In genomic region chr2:148674063-148675020, GRCh38 we compare ENCODE assay signal across 9 cellular contexts. TPM values are rescaled to one million over a fixed set of nuclear protein-coding genes. Genes with fewer than 3 reads are reported as not detected.
DNase-seq lines count a peak whose midpoint lies in the region; ATAC-seq and TF ChIP-seq lines count a peak whose summit lies in the region.
"Had no signal": no experiment of that assay in that cellular context is flagged by ENCODE, and none has a peak within 500 bp of the region (broad histone marks: within the 10 kb centered on the region; RNA-seq: fewer than 3 reads in every experiment).

No MANE protein-coding gene starts in this region.

- no peaks in the 10 kb centered on the region for H3K27me3 ChIP-seq in liver (ENCODE audit: control insufficient read depth in 4 of 4, insufficient read depth in 4 of 4, low read length in 3 of 4)

- H3K4me3 ChIP-seq in liver (ENCODE audit: low read depth in 1 of 3, low read length in 3 of 3): no peak overlapping the region

- peak; percentile 65 for ATAC-seq in GM18505 (IDR thresholded peaks at IDR 0.05; ENCODE audit: unreplicated experiment)
- ATAC-seq in activated naive CD4-positive, alpha-beta T cell treated with anti-CD3 and anti-CD28 coated beads, Interleukin-2, amount 50 U/mL, for 72 hours: peak; percentile 33 to 58
- ATAC-seq in HG02852 (IDR thresholded peaks at IDR 0.05; ENCODE audit: unreplicated experiment): no peak

- no peak overlapping the region for H3K9ac ChIP-seq in liver (ENCODE audit: low read depth in 1 of 2, low read length in 2 of 2)

- peak; percentile 25 for DNase-seq in NCI-H146 treated with DMSO at 0.1 percent for 48 hours (lab: John Stamatoyannopoulos, UW; ENCODE audit: unreplicated experiment)
- peak in 1 of 2 donors; percentile 39 for DNase-seq in activated naive CD4-positive, alpha-beta T cell treated with anti-CD3 and anti-CD28 coated beads, Interleukin-2, amount 50 U/mL, for 72 hours (ENCODE audit: low spot score in 2 of 2)
- DNase-seq in mesenteric fat pad (ENCODE audit: low spot score): no peak
- no peak for DNase-seq in amygdala (lab: John Stamatoyannopoulos, UW)

- peak overlapping the region in 1 of 2 donors; percentile 75 for H3K27ac Mint-ChIP-seq in activated naive CD4-positive, alpha-beta T cell treated with anti-CD3 and anti-CD28 coated beads, Interleukin-2, amount 50 U/mL, for 72 hours

- H3K27ac ChIP-seq in C4-2B (no peak overlapping the region), liver (ENCODE audit: low read depth in 1 of 2, low read length in 2 of 2) (no peak overlapping the region)

- TF ChIP-seq CTCF in C4-2B (conservative IDR thresholded peaks at IDR 0.05) (peak; percentile 77), liver (IDR thresholded peaks at IDR 0.05; ENCODE audit: low read depth, low read length, missing input control) (peak; percentile 46)

- no peaks in the 10 kb centered on the region for H3K36me3 ChIP-seq in liver (ENCODE audit: control insufficient read depth in 4 of 4, insufficient read depth in 3 of 4, low read depth in 1 of 4, low read length in 3 of 4)

- H3K4me1 ChIP-seq in liver (ENCODE audit: control insufficient read depth in 4 of 4, insufficient read depth in 4 of 4, low read length in 3 of 4): peaks cover 0 to 3% (median 1%) of the 10 kb centered on the region in 4 donors

- no peaks in the 10 kb centered on the region for H3K9me3 ChIP-seq in liver (ENCODE audit: control insufficient read depth in 4 of 4, low read length in 3 of 4)

- 83% methylated on average over 2 of the region's 2 CpGs for WGBS in liver

- no peak for TF ChIP-seq POLR2A in GM18505 (IDR thresholded peaks at IDR 0.05; ENCODE audit: borderline replicate concordance, extremely low read depth, insufficient read depth, insufficient read length)

- H3K36me3 Mint-ChIP-seq in activated naive CD4-positive, alpha-beta T cell treated with anti-CD3 and anti-CD28 coated beads, Interleukin-2, amount 50 U/mL, for 72 hours: peaks cover 0 to 11% of the 10 kb centered on the region in 2 donors
- H3K36me3 Mint-ChIP-seq: IgD-negative memory B cell had no signal

- peak; percentile 22 to 67 for TF ChIP-seq RAD21 in liver (IDR thresholded peaks at IDR 0.05)

- H3K9me3 Mint-ChIP-seq in activated naive CD4-positive, alpha-beta T cell treated with anti-CD3 and anti-CD28 coated beads, Interleukin-2, amount 50 U/mL, for 72 hours: peaks cover 3 to 4% of the 10 kb centered on the region in 2 donors

TF ChIP-seq in liver, 16 proteins besides CTCF, POLR2A, EP300 and RAD21:
- no peak for TF ChIP-seq HNF4A (conservative IDR thresholded peaks at IDR 0.05)
- no peak for TF ChIP-seq ZBTB33 (IDR thresholded peaks at IDR 0.05)
- no peak for TF ChIP-seq FOXA2 (IDR thresholded peaks at IDR 0.05)
- TF ChIP-seq NR2F2 (IDR thresholded peaks at IDR 0.05): no peak
- no peak for TF ChIP-seq YY1 (IDR thresholded peaks at IDR 0.05)
- TF ChIP-seq TAF1 (conservative IDR thresholded peaks at IDR 0.05): no peak
- TF ChIP-seq HNF4G (IDR thresholded peaks at IDR 0.05): no peak
- TF ChIP-seq MAX (IDR thresholded peaks at IDR 0.05): no peak
- TF ChIP-seq REST (IDR thresholded peaks at IDR 0.05): no peak
- TF ChIP-seq JUND (IDR thresholded peaks at IDR 0.05): no peak
- TF ChIP-seq RXRA (IDR thresholded peaks at IDR 0.05): no peak
- no peak for TF ChIP-seq EGR1 (IDR thresholded peaks at IDR 0.05; ENCODE audit: low read depth in 2 of 2)
- no peak for TF ChIP-seq GABPA (IDR thresholded peaks at IDR 0.05 in 1 of 2, conservative IDR thresholded peaks at IDR 0.05 in 1 of 2)
- no peak for TF ChIP-seq SP1 (IDR thresholded peaks at IDR 0.05)
- TF ChIP-seq FOXA1 (IDR thresholded peaks at IDR 0.05): no peak
- TF ChIP-seq ATF3 (IDR thresholded peaks at IDR 0.05): no peak
TF ChIP-seq in liver: peak in this region for 0.

RNA-seq across cellular contexts. Expression of gene EPC2, which starts 29.8 kb away (rescaled TPM):
- total RNA-seq in activated naive CD4-positive, alpha-beta T cell treated with anti-CD3 and anti-CD28 coated beads, Interleukin-2, amount 50 U/mL, for 72 hours: 10 to 100 TPM; 14.7 to 29.0 TPM
- total RNA-seq in liver (10 to 100 TPM; 15.1 to 17.7 TPM), mesenteric fat pad (29.0 TPM)
- polyA plus RNA-seq in liver: 1 to 10 TPM; 2.8 to 4.0 TPM
